In the genomic region with DNA sequence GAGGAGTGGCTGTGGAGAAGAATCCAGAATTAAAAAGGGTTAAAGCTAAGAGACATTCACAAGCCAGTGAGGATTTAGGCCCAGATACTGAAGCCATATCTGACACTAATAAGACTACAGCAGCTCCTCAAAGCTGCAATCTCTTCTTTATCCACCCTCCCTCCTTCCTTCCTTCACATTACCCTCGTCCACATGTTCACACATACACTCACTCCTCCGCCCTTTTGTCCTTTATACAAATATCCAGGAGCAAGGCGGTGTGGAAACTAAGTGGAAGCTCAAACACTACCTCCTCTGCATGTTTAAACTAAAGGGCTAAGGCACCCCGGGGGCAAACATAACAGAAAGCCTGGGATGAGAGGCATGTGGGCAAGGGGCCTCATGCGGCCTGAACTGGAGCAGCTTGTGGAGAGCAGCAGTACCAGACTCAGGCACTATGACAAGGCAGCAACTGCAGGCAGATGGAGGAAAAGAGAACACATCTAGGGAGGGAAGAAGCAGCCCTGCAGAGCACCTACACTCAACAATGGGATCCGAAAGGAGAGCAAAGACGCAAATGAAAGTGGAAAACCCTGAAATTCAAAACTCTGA, we compare ENCODE assay signal across 12 cellular contexts. TPM values are rescaled to one million over a fixed set of nuclear protein-coding genes. Genes with fewer than 3 reads are reported as not detected.
A peak's percentile ranks its signal among the peaks of the same experiment; 100 is the strongest.
DNase-seq lines count a peak whose midpoint lies in the region; ATAC-seq and TF ChIP-seq lines count a peak whose summit lies in the region.
"Had no signal": no experiment of that assay in that cellular context is flagged by ENCODE, and none has a peak within 500 bp of the region (broad histone marks: within the 10 kb centered on the region; RNA-seq: fewer than 3 reads in every experiment).

No MANE protein-coding gene starts in this region.

- no peak overlapping the region for H3K9ac ChIP-seq in SK-N-SH

- no peaks in the 10 kb centered on the region for H4K20me1 ChIP-seq in SK-N-SH (ENCODE audit: insufficient read depth)

- no peak overlapping the region for H3K4me3 ChIP-seq in SK-N-SH (ENCODE audit: low read depth in 2 of 2, low read length in 1 of 2)
- H3K4me3 ChIP-seq: ascending aorta, tibial nerve had no signal

- H3K27ac ChIP-seq in SK-N-SH (ENCODE audit: low read depth in 2 of 2, low read length in 1 of 2), result no peak overlapping the region
- H3K27ac ChIP-seq: ascending aorta, tibial nerve had no signal

- H3K9me2 ChIP-seq in SK-N-SH, result no peaks in the 10 kb centered on the region

- H3K27ac Mint-ChIP-seq in activated CD8-positive, alpha-beta T cell treated with anti-CD3 and anti-CD28 coated beads, Interleukin-2, amount 10 ng/mL, durations not matched to agents 7 days and 5 days, result no peak overlapping the region
- H3K27ac Mint-ChIP-seq: activated T-cell treated with anti-CD3 and anti-CD28 coated beads, Interleukin-2, amount 50 U/mL, for 72 hours had no signal

- ATAC-seq in SK-N-SH treated with all-trans-retinoic acid at 6 μM for 48 hours, result peak; percentile 34; the same call in 1 of the 3 replicates
- ATAC-seq in activated CD8-positive, alpha-beta T cell treated with anti-CD3 and anti-CD28 coated beads, Interleukin-2, amount 10 ng/mL, durations not matched to agents 7 days and 5 days, result no peak
- ATAC-seq in HG03354 (IDR thresholded peaks at IDR 0.05; ENCODE audit: poor library complexity, severe bottlenecking, unreplicated experiment), result no peak
- ATAC-seq: activated T-cell treated with anti-CD3 and anti-CD28 coated beads, Interleukin-2, amount 50 U/mL, for 72 hours; naive thymus-derived CD4-positive, alpha-beta T cell had no signal

- TF ChIP-seq CTCF in SK-N-SH (IDR thresholded peaks at IDR 0.05), result no peak

- no peaks in the 10 kb centered on the region for H3K27me3 ChIP-seq in SK-N-SH (ENCODE audit: insufficient read depth)
- H3K27me3 ChIP-seq: ascending aorta, tibial nerve had no signal

- TF ChIP-seq EP300 in SK-N-SH (IDR thresholded peaks at IDR 0.05; ENCODE audit: borderline replicate concordance in 1 of 2, low read depth in 1 of 2, low read length in 1 of 2), result no peak

- no peaks in the 10 kb centered on the region for H3K36me3 ChIP-seq in SK-N-SH (replicated peaks in 1 of 2; ENCODE audit: control insufficient read depth in 1 of 2, insufficient read depth in 2 of 2, low read length in 1 of 2)

- no peak overlapping the region for H2AFZ ChIP-seq in SK-N-SH (ENCODE audit: low read depth)

- H3F3A ChIP-seq in SK-N-SH (replicated peaks; ENCODE audit: insufficient read depth), result no peaks in the 10 kb centered on the region

- peaks cover 4% of the 10 kb centered on the region for H3K36me3 Mint-ChIP-seq in activated CD8-positive, alpha-beta T cell treated with anti-CD3 and anti-CD28 coated beads, Interleukin-2, amount 10 ng/mL, durations not matched to agents 7 days and 5 days (ENCODE audit: low read depth)

- no peak overlapping the region for H3K4me3 Mint-ChIP-seq in activated CD8-positive, alpha-beta T cell treated with anti-CD3 and anti-CD28 coated beads, Interleukin-2, amount 10 ng/mL, durations not matched to agents 7 days and 5 days
- H3K4me3 Mint-ChIP-seq: activated T-cell treated with anti-CD3 and anti-CD28 coated beads, Interleukin-2, amount 50 U/mL, for 72 hours; naive thymus-derived CD4-positive, alpha-beta T cell had no signal

- no peaks in the 10 kb centered on the region for H3K9me3 ChIP-seq in SK-N-SH
- H3K9me3 ChIP-seq: ascending aorta, tibial nerve had no signal

- no peaks in the 10 kb centered on the region for H3K4me1 Mint-ChIP-seq in activated CD8-positive, alpha-beta T cell treated with anti-CD3 and anti-CD28 coated beads, Interleukin-2, amount 10 ng/mL, durations not matched to agents 7 days and 5 days (ENCODE audit: low read depth)

- DNase-seq in SK-N-SH (no peak), SK-N-DZ (ENCODE audit: low spot score) (peak; percentile 74), iPS-NIHi7 (ENCODE audit: extremely low spot score) (peak; percentile 52), NCI-H2196 (lab: John Stamatoyannopoulos, UW; ENCODE audit: unreplicated experiment) (no peak)
- DNase-seq in activated CD8-positive, alpha-beta T cell treated with anti-CD3 and anti-CD28 coated beads, Interleukin-2, amount 10 ng/mL, durations not matched to agents 7 days and 5 days, result no peak
- no peak for DNase-seq in stimulated activated CD4-positive, alpha-beta T cell treated with anti-CD3 and anti-CD28 coated beads, Interleukin-12 subunit alpha, Interleukin-12 subunit beta, amount 100 ng/mL, for 4 hours
- DNase-seq: activated T-cell treated with anti-CD3 and anti-CD28 coated beads, Interleukin-2, amount 50 U/mL, for 72 hours; naive thymus-derived CD4-positive, alpha-beta T cell had no signal

- no peaks in the 10 kb centered on the region for H3K27me3 Mint-ChIP-seq in activated CD8-positive, alpha-beta T cell treated with anti-CD3 and anti-CD28 coated beads, Interleukin-2, amount 10 ng/mL, durations not matched to agents 7 days and 5 days (ENCODE audit: low read depth)
- H3K27me3 Mint-ChIP-seq: naive thymus-derived CD4-positive, alpha-beta T cell had no signal

- H3K4me2 ChIP-seq in SK-N-SH, result no peak overlapping the region

- CTCF ChIA-PET in SK-N-SH (lab: Yijun Ruan, JAX), result interaction anchor here (1.2 to 1.5 kb wide), 3 partner anchors 19 to 294 kb away, joined by 3 to 8 read pairs (median 4); no protein-coding TSS in a partner anchor
- CTCF ChIA-PET in activated CD8-positive, alpha-beta T cell treated with anti-CD3 and anti-CD28 coated beads, Interleukin-2, amount 10 ng/mL, durations not matched to agents 7 days and 5 days (lab: Charles Lee), result no interaction called here

- no peak for TF ChIP-seq RAD21 in SK-N-SH (IDR thresholded peaks at IDR 0.05; ENCODE audit: low read length)

- WGBS in SK-N-SH (ENCODE audit: low lambda C conversion rate), result 90% methylated on average over 7 of the region's 7 CpGs

- H3K79me2 ChIP-seq in SK-N-SH (ENCODE audit: insufficient read depth), result 0 out of 2 replicates have a peak, but pooled peaks cover 5% of the 10 kb centered on the region

- H3K4me1 ChIP-seq in SK-N-SH (ENCODE audit: control insufficient read depth in 1 of 2, insufficient read depth in 2 of 2, low read depth in 1 of 2, low read length in 1 of 2), result peaks cover 3 to 11% of the 10 kb centered on the region in 2 experiments; a peak in 3 of 4 replicates
- H3K4me1 ChIP-seq: ascending aorta had no signal

- no peaks in the 10 kb centered on the region for H3K9me3 Mint-ChIP-seq in activated CD8-positive, alpha-beta T cell treated with anti-CD3 and anti-CD28 coated beads, Interleukin-2, amount 10 ng/mL, durations not matched to agents 7 days and 5 days (ENCODE audit: insufficient read depth)
- H3K9me3 Mint-ChIP-seq: activated T-cell treated with anti-CD3 and anti-CD28 coated beads, Interleukin-2, amount 50 U/mL, for 72 hours; naive thymus-derived CD4-positive, alpha-beta T cell had no signal

- POLR2A ChIA-PET in SK-N-SH (lab: Yijun Ruan, JAX), result no interaction called here
- POLR2A ChIA-PET in activated CD8-positive, alpha-beta T cell treated with anti-CD3 and anti-CD28 coated beads, Interleukin-2, amount 10 ng/mL, durations not matched to agents 7 days and 5 days (lab: Charles Lee), result no interaction called here

TF ChIP-seq in SK-N-SH, 30 proteins besides CTCF, POLR2A, EP300 and RAD21:
- TF ChIP-seq EZH2phosphoT487 (IDR thresholded peaks at IDR 0.05; ENCODE audit: borderline replicate concordance, low read depth) (no peak), RCOR1 (IDR thresholded peaks at IDR 0.05; ENCODE audit: low read length) (no peak), MEF2A (IDR thresholded peaks at IDR 0.05; ENCODE audit: borderline replicate concordance, low read depth) (no peak), TEAD4 (IDR thresholded peaks at IDR 0.05; ENCODE audit: borderline replicate concordance, insufficient read depth) (no peak), SIN3A (IDR thresholded peaks at IDR 0.05; ENCODE audit: borderline replicate concordance, low read depth, low read length) (no peak)
TF ChIP-seq in SK-N-SH: peak in this region for 0.

RNA-seq across cellular contexts. Expression of a gene that starts 9.4 kb away (rescaled TPM):
- 0.92 and 1.2 TPM in 2 replicates for polyA plus RNA-seq in SK-N-SH (2012; rRNA removed)
- polyA plus RNA-seq in SK-N-SH (2012; cell fraction: cytosol; rRNA removed), result 0.90 and 1.3 TPM in 2 replicates
- polyA plus RNA-seq in SK-N-SH (2012; cell fraction: nucleus; rRNA removed), result 0.36 and 0.74 TPM in 2 replicates
- 139 and 144 TPM in 2 replicates for polyA plus RNA-seq in SK-N-DZ (2014; cell fraction: cytosol; rRNA removed)
- 62.9 and 68.9 TPM in 2 replicates for polyA plus RNA-seq in SK-N-DZ (2014; cell fraction: nucleus; rRNA removed)
- total RNA-seq in activated CD8-positive, alpha-beta T cell treated with anti-CD3 and anti-CD28 coated beads, Interleukin-2, amount 10 ng/mL, durations not matched to agents 7 days and 5 days, result not detected
- total RNA-seq: activated T-cell treated with anti-CD3 and anti-CD28 coated beads, Interleukin-2, amount 50 U/mL, for 72 hours; ascending aorta; naive thymus-derived CD4-positive, alpha-beta T cell had no signal
- polyA plus RNA-seq: naive thymus-derived CD4-positive, alpha-beta T cell had no signal

Comparison
In these comparisons a context has a peak if more than half of its experiments do, and no peak if none do; other contexts are left out.
1. DNase-seq: peak in SK-N-DZ (single experiment) and iPS-NIHi7 (single experiment); none in SK-N-SH (single experiment), activated CD8-positive, alpha-beta T cell treated with anti-CD3 and anti-CD28 coated beads, Interleukin-2, amount 10 ng/mL, durations not matched to agents 7 days and 5 days (single experiment), NCI-H2196 (single experiment) and stimulated activated CD4-positive, alpha-beta T cell treated with anti-CD3 and anti-CD28 coated beads, Interleukin-12 subunit alpha, Interleukin-12 subunit beta, amount 100 ng/mL, for 4 hours (single experiment).